11 cellular contexts compared by ENCODE assay signal in the genomic region with DNA sequence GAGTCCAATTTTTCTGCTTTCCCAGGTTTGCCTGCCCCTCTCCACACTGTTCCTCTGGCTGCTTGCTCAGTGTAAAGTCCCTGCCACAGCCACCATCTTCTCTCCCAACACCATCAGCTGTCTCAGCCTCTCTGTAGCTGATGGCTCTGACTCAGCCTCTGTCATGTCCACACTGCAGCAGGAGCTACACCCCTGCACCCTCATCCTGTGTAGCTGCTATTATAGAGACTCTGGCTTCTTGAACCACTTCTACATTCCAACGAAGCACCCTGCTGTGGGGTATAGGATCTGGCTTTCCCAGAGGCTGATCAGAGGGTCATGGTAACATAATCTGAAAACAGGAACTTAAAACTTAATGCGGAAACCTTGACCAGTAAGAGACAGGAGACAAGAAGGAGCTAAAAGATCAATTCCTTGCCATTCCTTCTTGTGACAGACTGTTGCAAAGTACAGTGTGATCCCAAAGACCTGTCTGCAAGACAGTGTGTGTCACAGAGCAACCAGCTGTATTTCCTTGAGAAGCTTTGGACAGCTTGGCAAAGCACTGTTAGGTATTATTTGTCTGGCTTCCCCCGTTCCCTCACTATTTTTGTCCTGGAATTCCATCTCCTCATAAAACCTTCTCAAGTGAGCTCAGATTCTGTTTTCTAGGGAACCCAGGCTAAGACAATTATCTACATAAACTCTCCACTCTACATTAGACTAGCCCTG. TPM values are rescaled to one million over a fixed set of nuclear protein-coding genes. Genes with fewer than 3 reads are reported as not detected.
DNase-seq lines count a peak whose midpoint lies in the region; ATAC-seq and TF ChIP-seq lines count a peak whose summit lies in the region.
"Had no signal": no experiment of that assay in that cellular context is flagged by ENCODE, and none has a peak within 500 bp of the region (broad histone marks: within the 10 kb centered on the region; RNA-seq: fewer than 3 reads in every experiment).

No MANE protein-coding gene starts in this region.

- no peak overlapping the region for H2BK120ac ChIP-seq in mesenchymal stem cell (ENCODE audit: low read depth, low read length)

- no peak overlapping the region for H2BK15ac ChIP-seq in mesenchymal stem cell (ENCODE audit: low read depth, poor library complexity, severe bottlenecking)

- H3K14ac ChIP-seq in mesenchymal stem cell (ENCODE audit: low read length in 2 of 2) = no peak overlapping the region

- WGBS in mesenchymal stem cell = 71% methylated on average over 3 of the region's 3 CpGs

- H3K36me3 Mint-ChIP-seq in CD14-positive monocyte = no peaks in the 10 kb centered on the region

- peaks cover 0 to 6% (median 3%) of the 10 kb centered on the region in 7 donors for H3K9me3 Mint-ChIP-seq in CD14-positive monocyte
- H3K9me3 Mint-ChIP-seq: activated T-helper 1 cell treated with anti-CD3 and anti-CD28 coated beads, Interleukin-12 subunit alpha, Interleukin-12 subunit beta, Interleukin-2, Interleukin-4 antibody, amounts not matched to agents 30 ng/mL and 10 ng/mL and 1 ng/mL, durations not matched to agents 14 hours and 24 hours and 36 hours had no signal

- peak overlapping the region; percentile 68 for H3K27ac ChIP-seq in mesenchymal stem cell (ENCODE audit: low read length, poor library complexity, severe bottlenecking)

- H3K27ac Mint-ChIP-seq in CD14-positive monocyte = peak overlapping the region in 4 of 7 donors; percentile 25 to 89 (median 72)

- no peak overlapping the region for H3K4ac ChIP-seq in mesenchymal stem cell (ENCODE audit: low read depth in 1 of 2, low read length in 2 of 2)

- H3K27me3 ChIP-seq in mesenchymal stem cell (ENCODE audit: control insufficient read depth in 1 of 2, insufficient read depth in 1 of 2, low read length in 2 of 2) = no peaks in the 10 kb centered on the region

- H3K36me3 ChIP-seq in mesenchymal stem cell (ENCODE audit: control insufficient read depth in 1 of 2, insufficient read depth in 2 of 2, low read depth in 1 of 2, low read length in 2 of 2) = no peaks in the 10 kb centered on the region

- H3K4me1 Mint-ChIP-seq in CD14-positive monocyte = peaks cover 34% of the 10 kb centered on the region

- no peaks in the 10 kb centered on the region for H3K79me1 ChIP-seq in mesenchymal stem cell (replicated peaks; ENCODE audit: low read length, poor library complexity, severe bottlenecking)

- H4K8ac ChIP-seq in mesenchymal stem cell (ENCODE audit: low read length) = no peak overlapping the region

- peaks cover 7 to 10% (median 8%) of the 10 kb centered on the region in 3 donors for H3K27me3 Mint-ChIP-seq in CD14-positive monocyte (ENCODE audit: low read depth in 3 of 3)

- H3K4me1 ChIP-seq in mesenchymal stem cell (ENCODE audit: control insufficient read depth, insufficient read depth, low read depth, low read length) = peaks cover 10% of the 10 kb centered on the region

- ATAC-seq in GM18858 (IDR thresholded peaks at IDR 0.05; ENCODE audit: unreplicated experiment) = no peak
- ATAC-seq in HG03108 (IDR thresholded peaks at IDR 0.05; ENCODE audit: unreplicated experiment) = no peak

- H3K23ac ChIP-seq in mesenchymal stem cell (ENCODE audit: low read length in 2 of 2) = no peak overlapping the region

- H3K9ac ChIP-seq in mesenchymal stem cell (ENCODE audit: low read length) = no peak overlapping the region

- H2AFZ ChIP-seq in mesenchymal stem cell (ENCODE audit: low read depth, low read length) = no peak overlapping the region

- H3K4me3 Mint-ChIP-seq in CD14-positive monocyte = no peak overlapping the region
- H3K4me3 Mint-ChIP-seq: activated T-helper 1 cell treated with anti-CD3 and anti-CD28 coated beads, Interleukin-12 subunit alpha, Interleukin-12 subunit beta, Interleukin-2, Interleukin-4 antibody, amounts not matched to agents 30 ng/mL and 10 ng/mL and 1 ng/mL, durations not matched to agents 14 hours and 24 hours and 36 hours had no signal

- intact Hi-C loops in CD14-positive monocyte (cut with micrococcal nuclease) = no loop called here

- H3K18ac ChIP-seq in mesenchymal stem cell (ENCODE audit: low read depth in 1 of 2, low read length in 2 of 2) = no peak overlapping the region

- no peak overlapping the region for H4K91ac ChIP-seq in mesenchymal stem cell (ENCODE audit: low read length)

- H2BK5ac ChIP-seq in mesenchymal stem cell (ENCODE audit: low read depth, low read length, poor library complexity, severe bottlenecking) = no peak overlapping the region

- no peak overlapping the region for H3K4me3 ChIP-seq in mesenchymal stem cell (ENCODE audit: insufficient read depth in 1 of 2, low read depth in 1 of 2, low read length in 2 of 2)

- no peak overlapping the region for H2AK5ac ChIP-seq in mesenchymal stem cell (ENCODE audit: low read length, severe bottlenecking)

- H3K9me3 ChIP-seq in mesenchymal stem cell (ENCODE audit: control insufficient read depth, low read length) = no peaks in the 10 kb centered on the region

- DNase-seq in CD14-positive monocyte (ENCODE audit: low spot score) (no peak), LHCN-M2 (ENCODE audit: low read depth) (peak; percentile 96), brain pericyte (ENCODE audit: low read depth, low spot score) (peak; percentile 24), mesenchymal stem cell (peak; percentile 22), NAMALWA (ENCODE audit: low spot score) (no peak)
- DNase-seq in stimulated activated CD4-positive, alpha-beta T cell treated with anti-CD3 and anti-CD28 coated beads, Interleukin-15, amount 100 ng/mL, for 24 hours = no peak
- DNase-seq: NCI-H774; stimulated activated CD4-positive, alpha-beta T cell treated with anti-CD3 and anti-CD28 coated beads, Interleukin-4, amount 100 ng/mL, for 24 hours had no signal

- H2BK12ac ChIP-seq in mesenchymal stem cell (ENCODE audit: low read length in 2 of 2) = no peak overlapping the region

- H3K4me2 ChIP-seq in mesenchymal stem cell (ENCODE audit: low read length, poor library complexity, severe bottlenecking) = peak overlapping the region; percentile 49

- TF ChIP-seq CTCF in CD14-positive monocyte (IDR thresholded peaks at IDR 0.05) = no peak

RNA-seq across cellular contexts. Expression of a gene that starts 42.3 kb away (rescaled TPM):
- polyA plus RNA-seq in CD14-positive monocyte = not detected
- total RNA-seq in LHCN-M2 (2014; rRNA removed) = 6.0 and 8.9 TPM in 2 replicates
- 1.9 TPM for polyA plus RNA-seq in LHCN-M2 (2012)
- 0.07 TPM for polyA plus RNA-seq in mesenchymal stem cell (2013, experiment 1 of 2)
- 0.08 TPM for polyA plus RNA-seq in mesenchymal stem cell (2013, experiment 2 of 2)

Comparison
In these comparisons a context has a peak if more than half of its experiments do, and no peak if none do; other contexts are left out.
1. DNase-seq: peak in LHCN-M2 (single experiment), brain pericyte (single experiment) and mesenchymal stem cell (single experiment); none in CD14-positive monocyte (single experiment), NAMALWA (single experiment) and stimulated activated CD4-positive, alpha-beta T cell treated with anti-CD3 and anti-CD28 coated beads, Interleukin-15, amount 100 ng/mL, for 24 hours (single experiment).